In the genomic region with DNA sequence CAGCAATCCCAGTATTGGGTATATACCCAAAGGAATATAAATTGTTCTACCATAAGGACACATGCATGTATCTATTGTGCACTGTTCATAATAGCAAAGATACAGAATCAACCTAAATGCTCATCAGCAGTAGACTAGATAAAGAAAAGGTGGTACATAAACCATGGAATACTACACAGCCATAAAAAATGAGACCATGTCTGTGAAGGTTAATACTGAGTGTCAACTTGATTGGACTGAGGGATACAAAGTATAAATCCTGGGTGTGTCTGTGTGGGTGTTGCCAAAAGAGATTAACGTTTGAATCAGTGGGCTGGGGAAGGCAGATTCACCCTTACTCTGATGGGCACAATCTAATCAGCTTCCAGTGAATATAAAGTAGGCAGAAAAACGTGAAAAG, we compare ENCODE assay signal across 30 cellular contexts.
"Had no signal": no experiment of that assay in that cellular context is flagged by ENCODE, and none has a peak within 500 bp of the region (broad histone marks: within the 10 kb centered on the region; RNA-seq: fewer than 3 reads in every experiment).

No MANE protein-coding gene starts in this region.

- DNase-seq: activated CD4-positive, alpha-beta T cell treated with anti-CD3 and anti-CD28 coated beads for 36 hours; activated CD4-positive, alpha-beta T cell treated with anti-CD3 and anti-CD28 coated beads, Interleukin-2, amount 50 U/mL, for 1 hour; activated CD4-positive, alpha-beta T cell treated with anti-CD3 and anti-CD28 coated beads, Interleukin-2, amount 50 U/mL, for 48 hours; activated CD4-positive, CD25-positive, alpha-beta regulatory T cell; activated CD4-positive, CD25-positive, alpha-beta regulatory T cell treated with anti-CD3 and anti-CD28 coated beads, Interleukin-2, amount 50 U/mL, for 72 hours; activated CD8-positive, alpha-beta memory T cell treated with anti-CD3 and anti-CD28 coated beads, Interleukin-2, amount 10 ng/mL, durations not matched to agents 7 days and 5 days; activated CD8-positive, alpha-beta memory T cell treated with anti-CD3 and anti-CD28 coated beads, Interleukin-2, amount 50 U/mL, for 4 hours; activated CD8-positive, alpha-beta T cell treated with anti-CD3 and anti-CD28 coated beads for 36 hours; activated effector memory CD4-positive, alpha-beta T cell treated with Interleukin-2 at 50 U/mL for 16 hours; activated gamma-delta T cell treated with Interleukin-2 at 50 U/mL for 16 hours; activated naive CD4-positive, alpha-beta T cell treated with anti-CD3 and anti-CD28 coated beads, Interleukin-2, amount 50 U/mL, for 16 hours; activated naive CD4-positive, alpha-beta T cell treated with Interleukin-2 at 50 U/mL for 16 hours; activated T-cell treated with anti-CD3 and anti-CD28 coated beads, Interleukin-2, amount 50 U/mL, for 1 hour; activated T-cell treated with anti-CD3 and anti-CD28 coated beads, Interleukin-2, amount 50 U/mL, for 48 hours; amniotic stem cell; anterior cingulate cortex; body of pancreas; caudate nucleus; cortex of kidney; dermis blood vessel endothelial cell; effector CD4-positive, alpha-beta T cell; effector memory CD8-positive, alpha-beta T cell; erythroblast; foreskin keratinocyte; gastrocnemius medialis; heart right ventricle; T-helper 2 cell had no signal

- H3K27me3 ChIP-seq: body of pancreas, esophagus muscularis mucosa, foreskin keratinocyte, gastrocnemius medialis, heart right ventricle, hepatocyte had no signal

- H3K4me1 ChIP-seq: gastrocnemius medialis had no signal

- H3K27me3 Mint-ChIP-seq: activated CD4-positive, alpha-beta T cell treated with anti-CD3 and anti-CD28 coated beads for 36 hours; activated CD8-positive, alpha-beta memory T cell treated with anti-CD3 and anti-CD28 coated beads, Interleukin-2, amount 10 ng/mL, durations not matched to agents 7 days and 5 days; activated CD8-positive, alpha-beta T cell treated with anti-CD3 and anti-CD28 coated beads for 36 hours; activated naive CD8-positive, alpha-beta T cell; effector memory CD8-positive, alpha-beta T cell had no signal

- H2AFZ ChIP-seq: hepatocyte had no signal

- H3K9me3 Mint-ChIP-seq: effector memory CD8-positive, alpha-beta T cell had no signal

- H3K36me3 ChIP-seq: esophagus muscularis mucosa, gastrocnemius medialis, heart right ventricle had no signal

- H3K9me3 ChIP-seq: body of pancreas, esophagus muscularis mucosa, gastrocnemius medialis, heart right ventricle had no signal

- ATAC-seq: activated CD4-positive, alpha-beta T cell treated with anti-CD3 and anti-CD28 coated beads for 36 hours; activated CD8-positive, alpha-beta memory T cell treated with anti-CD3 and anti-CD28 coated beads, Interleukin-2, amount 10 ng/mL, durations not matched to agents 7 days and 5 days; activated CD8-positive, alpha-beta T cell treated with anti-CD3 and anti-CD28 coated beads for 36 hours; body of pancreas; foreskin keratinocyte; gastrocnemius medialis; heart right ventricle had no signal

- H3K4me3 ChIP-seq: body of pancreas, esophagus muscularis mucosa, gastrocnemius medialis, heart right ventricle, hepatocyte had no signal

- H3K27ac Mint-ChIP-seq: activated CD4-positive, alpha-beta T cell treated with anti-CD3 and anti-CD28 coated beads for 36 hours; activated CD8-positive, alpha-beta memory T cell treated with anti-CD3 and anti-CD28 coated beads, Interleukin-2, amount 10 ng/mL, durations not matched to agents 7 days and 5 days; activated CD8-positive, alpha-beta T cell treated with anti-CD3 and anti-CD28 coated beads for 36 hours; activated naive CD8-positive, alpha-beta T cell; effector memory CD8-positive, alpha-beta T cell had no signal

- H3K27ac ChIP-seq: esophagus muscularis mucosa, foreskin keratinocyte, gastrocnemius medialis, heart right ventricle had no signal

- H3K4me3 Mint-ChIP-seq: activated CD4-positive, alpha-beta T cell treated with anti-CD3 and anti-CD28 coated beads for 36 hours; activated CD8-positive, alpha-beta memory T cell treated with anti-CD3 and anti-CD28 coated beads, Interleukin-2, amount 10 ng/mL, durations not matched to agents 7 days and 5 days; activated CD8-positive, alpha-beta T cell treated with anti-CD3 and anti-CD28 coated beads for 36 hours; activated naive CD8-positive, alpha-beta T cell; effector memory CD8-positive, alpha-beta T cell had no signal

- H3K4me2 ChIP-seq: hepatocyte had no signal
